In the genomic region with DNA sequence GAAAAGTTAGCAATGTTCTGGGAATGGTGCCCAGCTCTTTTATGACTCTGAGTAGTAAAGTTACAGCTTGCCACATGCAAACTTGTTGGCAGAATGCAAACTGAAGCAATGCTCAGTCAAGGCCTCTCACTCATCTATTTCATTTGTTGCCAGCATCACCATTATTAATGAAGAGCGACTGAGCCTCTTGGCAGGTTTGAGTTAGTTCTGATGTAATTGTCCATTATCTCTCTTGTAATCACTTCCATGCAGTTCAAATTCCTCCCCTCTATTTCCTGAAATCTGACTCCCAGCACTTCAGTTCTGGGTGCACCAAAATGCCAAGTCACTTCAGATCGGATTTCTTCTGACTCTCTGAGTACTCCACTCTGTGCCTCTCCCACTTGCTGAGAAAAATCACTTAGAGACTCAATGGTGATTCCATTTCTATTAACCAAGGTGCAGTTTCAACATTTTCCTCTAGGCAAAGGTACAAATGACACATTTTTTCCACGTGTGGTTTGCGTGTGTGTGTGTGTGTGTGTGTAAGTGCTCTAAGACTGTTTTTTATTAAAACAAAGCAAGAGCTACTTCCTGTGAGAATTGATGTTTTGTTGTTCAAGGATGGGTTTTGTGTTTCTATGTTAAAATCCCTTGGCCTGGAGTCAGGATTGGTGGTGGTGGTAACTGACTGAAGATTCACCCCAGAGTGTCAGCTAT, we compare ENCODE assay signal across 1 cellular context.
TF ChIP-seq lines count a peak whose summit lies in the region.

No MANE protein-coding gene starts in this region.

TF ChIP-seq in HCT116, 20 proteins besides CTCF, POLR2A, EP300 and RAD21 (continued from another document):
- TF ChIP-seq EGR1 (IDR thresholded peaks at IDR 0.05; ENCODE audit: low read depth) (no peak), EZH2 (IDR thresholded peaks at IDR 0.05) (no peak), POLR2AphosphoS5 (IDR thresholded peaks at IDR 0.05; ENCODE audit: low read depth, low read length) (peak; percentile 47; the same call in 1 of the 2 replicates), MAX (IDR thresholded peaks at IDR 0.05) (no peak), CBX3 (IDR thresholded peaks at IDR 0.05; ENCODE audit: low read depth) (peak; percentile 74), YY1 (IDR thresholded peaks at IDR 0.05; ENCODE audit: extremely low read depth, insufficient replicate concordance, low read depth, low read length) (no peak), JUND (IDR thresholded peaks at IDR 0.05) (peak; percentile 40; the same call in 1 of the 2 replicates), ZBTB33 (IDR thresholded peaks at IDR 0.05; ENCODE audit: extremely low read depth, insufficient replicate concordance, low read length) (peak; percentile 49)
